In the genomic region with DNA sequence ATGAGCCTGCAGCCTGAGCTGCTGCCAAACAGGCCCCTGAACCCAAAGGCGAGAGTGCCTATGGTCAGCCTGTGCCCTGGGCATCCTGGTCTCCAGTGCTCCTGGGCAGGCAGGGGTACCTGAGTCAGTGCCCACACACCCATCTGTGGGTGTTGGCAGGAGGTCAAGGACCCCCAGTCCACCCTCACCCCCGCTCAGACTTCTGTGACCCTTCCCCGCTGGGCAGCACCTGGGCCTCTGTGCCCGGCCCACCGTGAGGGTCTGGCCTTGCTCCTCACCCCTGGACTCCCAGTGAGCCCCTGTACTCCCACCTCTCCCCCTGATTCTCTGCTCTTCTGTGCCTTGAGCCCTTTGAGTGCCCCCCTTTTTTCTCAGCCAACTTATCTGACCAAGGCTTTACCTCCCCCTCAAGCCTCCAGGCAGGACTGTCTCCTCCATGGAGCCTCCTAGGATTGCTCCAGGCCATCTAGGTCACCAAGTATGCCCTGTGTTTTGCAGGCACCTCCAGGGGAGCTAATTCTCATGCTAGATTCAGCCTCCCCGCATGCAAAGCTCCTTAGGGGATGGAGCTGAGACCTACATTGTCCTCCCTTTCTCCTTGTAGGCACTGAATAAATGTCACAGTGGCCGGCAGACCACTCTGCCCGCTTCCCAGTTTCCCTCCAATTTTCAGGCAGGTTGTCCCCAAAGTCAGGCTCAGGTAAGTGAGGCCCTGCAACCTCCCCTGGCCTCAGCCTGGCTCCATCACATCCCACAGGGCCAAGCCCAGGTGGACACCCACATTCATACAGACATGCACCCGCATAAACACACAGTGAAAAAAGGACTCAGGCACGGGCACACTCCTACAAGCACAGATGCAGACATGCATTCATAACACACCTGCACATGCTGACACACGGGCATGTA, we compare ENCODE assay signal across 1 cellular context.
TF ChIP-seq lines count a peak whose summit lies in the region.

No MANE protein-coding gene starts in this region.

TF ChIP-seq in H1, 55 proteins besides CTCF, POLR2A, EP300 and RAD21:
- TF ChIP-seq HDAC2 (IDR thresholded peaks at IDR 0.05; ENCODE audit: borderline replicate concordance in 1 of 2, low read depth in 2 of 2, low read length in 2 of 2) (no peak), JUND (IDR thresholded peaks at IDR 0.05; ENCODE audit: low read length) (no peak), SP4 (IDR thresholded peaks at IDR 0.05; ENCODE audit: low read length) (no peak), POU5F1 (IDR thresholded peaks at IDR 0.05; ENCODE audit: low read depth, low read length) (no peak)
TF ChIP-seq in H1: peak in this region for 0.
